ENCODE assay signal across 16 cellular contexts in genomic region chr6:100913400-100914276, GRCh38. TPM values are rescaled to one million over a fixed set of nuclear protein-coding genes. Genes with fewer than 3 reads are reported as not detected.
DNase-seq lines count a peak whose midpoint lies in the region; ATAC-seq and TF ChIP-seq lines count a peak whose summit lies in the region.
"Had no signal": no experiment of that assay in that cellular context is flagged by ENCODE, and none has a peak within 500 bp of the region (broad histone marks: within the 10 kb centered on the region; RNA-seq: fewer than 3 reads in every experiment).

No MANE protein-coding gene starts in this region.

- H3K27me3 ChIP-seq in HUES64 (ENCODE audit: insufficient read depth, low read length) (no peaks in the 10 kb centered on the region), right cardiac atrium (ENCODE audit: control insufficient read depth, insufficient read depth) (no peaks in the 10 kb centered on the region), esophagus muscularis mucosa (no peaks in the 10 kb centered on the region)
- H3K27me3 ChIP-seq: breast epithelium had no signal

- no peaks in the 10 kb centered on the region for H3K9me3 ChIP-seq in HUES64 (ENCODE audit: insufficient read depth, low read depth, low read length)
- no peaks in the 10 kb centered on the region for H3K9me3 ChIP-seq in right cardiac atrium (ENCODE audit: control insufficient read depth, low read length)
- H3K9me3 ChIP-seq in esophagus muscularis mucosa, result peaks cover 0 to 2% (median 0%) of the 10 kb centered on the region in 4 donors
- H3K9me3 ChIP-seq: breast epithelium had no signal

- H3K4me3 Mint-ChIP-seq in chondrocyte (ENCODE audit: unreplicated experiment), result peak overlapping the region; percentile 47
- H3K4me3 Mint-ChIP-seq in mesothelial cell of epicardium, result peak overlapping the region; percentile 64
- H3K4me3 Mint-ChIP-seq: B cell; natural killer cell treated with Interleukin-12 subunit alpha and Interleukin-12 subunit beta and Interleukin-15 and Interleukin-18, amount 100 ng/mL, for 72 hours; T-helper 1 cell treated with Interleukin-12 subunit alpha and Interleukin-12 subunit beta and Interleukin-4 antibody, amounts not matched to agents 30 μg/mL and 1 μg/mL, for 36 hours had no signal

- H3K27ac ChIP-seq in HUES64 (ENCODE audit: low read depth, low read length), result no peak overlapping the region
- H3K27ac ChIP-seq in right cardiac atrium (ENCODE audit: low read length), result no peak overlapping the region
- H3K27ac ChIP-seq in esophagus muscularis mucosa (replicated peaks in 1 of 4), result no peak overlapping the region
- H3K27ac ChIP-seq: breast epithelium had no signal

- no peak for TF ChIP-seq POLR2A in esophagus muscularis mucosa (IDR thresholded peaks at IDR 0.05; ENCODE audit: low read depth)

- H3K4me1 ChIP-seq in HUES64 (ENCODE audit: insufficient read depth, low read length) (no peaks in the 10 kb centered on the region), right cardiac atrium (ENCODE audit: control insufficient read depth, insufficient read depth, low read length) (no peaks in the 10 kb centered on the region), esophagus muscularis mucosa (no peaks in the 10 kb centered on the region)
- H3K4me1 ChIP-seq: breast epithelium had no signal

- no peak overlapping the region for H3K9ac ChIP-seq in HUES64 (ENCODE audit: low read depth, low read length)

- H3K27me3 Mint-ChIP-seq in chondrocyte (ENCODE audit: low read depth) (no peaks in the 10 kb centered on the region), mesothelial cell of epicardium (ENCODE audit: low read depth) (peaks cover 3% of the 10 kb centered on the region)

- H3K4me3 ChIP-seq in HUES64 (ENCODE audit: low read length) (peak overlapping the region; percentile 54), right cardiac atrium (ENCODE audit: low read length) (no peak overlapping the region), esophagus muscularis mucosa (no peak overlapping the region)
- H3K4me3 ChIP-seq: breast epithelium had no signal

- whole genome bisulfite sequencing in HUES64, result 72% methylated on average over 24 of the region's 24 CpGs
- 75% methylated on average over 24 of the region's 24 CpGs for WGBS in right cardiac atrium
- 89% methylated on average over 17 of the region's 24 CpGs for WGBS in esophagus muscularis mucosa

- H3K36me3 ChIP-seq in HUES64 (ENCODE audit: insufficient read depth, low read length), result no peaks in the 10 kb centered on the region
- H3K36me3 ChIP-seq in esophagus muscularis mucosa, result no peaks in the 10 kb centered on the region
- H3K36me3 ChIP-seq: breast epithelium had no signal

- H3K9me3 Mint-ChIP-seq in chondrocyte (ENCODE audit: low read depth) (peaks cover 5% of the 10 kb centered on the region), mesothelial cell of epicardium (peaks cover 8% of the 10 kb centered on the region)
- H3K9me3 Mint-ChIP-seq: natural killer cell treated with Interleukin-12 subunit alpha and Interleukin-12 subunit beta and Interleukin-15 and Interleukin-18, amount 100 ng/mL, for 72 hours; T-helper 1 cell treated with Interleukin-12 subunit alpha and Interleukin-12 subunit beta and Interleukin-4 antibody, amounts not matched to agents 30 μg/mL and 1 μg/mL, for 36 hours had no signal

- H3K4me1 Mint-ChIP-seq in chondrocyte (ENCODE audit: low read depth) (no peaks in the 10 kb centered on the region), mesothelial cell of epicardium (no peaks in the 10 kb centered on the region)
- H3K4me1 Mint-ChIP-seq: B cell had no signal

- DNase-seq in ELF-1 (ENCODE audit: low read depth, low spot score), result peak; percentile 89
- no peak for DNase-seq in chondrocyte (ENCODE audit: low spot score)
- DNase-seq in mesothelial cell of epicardium (ENCODE audit: low spot score in 2 of 2, unreplicated experiment in 2 of 2), result no peak
- no peak for DNase-seq in right cardiac atrium
- no peak for DNase-seq in NCI-H1417 treated with DMSO at 0.1 percent for 48 hours (lab: John Stamatoyannopoulos, UW)
- no peak for DNase-seq in NCI-H82 treated with DMSO at 0.1 percent for 48 hours (lab: John Stamatoyannopoulos, UW; ENCODE audit: unreplicated experiment)
- DNase-seq in esophagus muscularis mucosa (ENCODE audit: extremely low spot score), result no peak
- DNase-seq: activated CD4-positive, CD25-positive, alpha-beta regulatory T cell; activated naive CD4-positive, alpha-beta T cell treated with anti-CD3 and anti-CD28 coated beads, Interleukin-2, amount 50 U/mL, for 16 hours; DMS153; hippocampal formation had no signal

- TF ChIP-seq EP300 in esophagus muscularis mucosa (IDR thresholded peaks at IDR 0.05), result no peak

- H3K27ac Mint-ChIP-seq in chondrocyte (ENCODE audit: unreplicated experiment), result no peak overlapping the region
- H3K27ac Mint-ChIP-seq in mesothelial cell of epicardium, result no peak overlapping the region
- H3K27ac Mint-ChIP-seq: B cell; natural killer cell treated with Interleukin-12 subunit alpha and Interleukin-12 subunit beta and Interleukin-15 and Interleukin-18, amount 100 ng/mL, for 72 hours; T-helper 1 cell treated with Interleukin-12 subunit alpha and Interleukin-12 subunit beta and Interleukin-4 antibody, amounts not matched to agents 30 μg/mL and 1 μg/mL, for 36 hours had no signal

- intact Hi-C loops in right cardiac atrium (cut with DNase I), result no loop called here
- intact Hi-C loops in esophagus muscularis mucosa (cut with DNase I), result no loop called here

- H3K36me3 Mint-ChIP-seq in chondrocyte (ENCODE audit: low read depth), result peaks cover 5% of the 10 kb centered on the region
- no peaks in the 10 kb centered on the region for H3K36me3 Mint-ChIP-seq in mesothelial cell of epicardium

- no peak for ATAC-seq in right cardiac atrium
- ATAC-seq: natural killer cell treated with Interleukin-12 subunit alpha and Interleukin-12 subunit beta and Interleukin-15 and Interleukin-18, amount 100 ng/mL, for 72 hours had no signal

- TF ChIP-seq CTCF in chondrocyte (IDR thresholded peaks at IDR 0.05), result no peak
- TF ChIP-seq CTCF in mesothelial cell of epicardium (IDR thresholded peaks at IDR 0.05; ENCODE audit: unreplicated experiment), result no peak
- no peak for TF ChIP-seq CTCF in esophagus muscularis mucosa (IDR thresholded peaks at IDR 0.05)

RNA-seq across cellular contexts. Expression of gene ASCC3, which starts 32.5 kb away (rescaled TPM):
- 40.7 TPM for polyA plus RNA-seq in HUES64 (2013, experiment 1 of 2)
- polyA plus RNA-seq in HUES64 (2013, experiment 2 of 2), result 44.4 TPM
- total RNA-seq in chondrocyte (54.3 to 78.0 TPM (median 59.9 TPM) in 3 replicates), mesothelial cell of epicardium (45.6 to 48.3 TPM (median 47.7 TPM) in 3 replicates), right cardiac atrium (10 to 100 TPM; 20.7 to 26.1 (median 22.3) TPM), esophagus muscularis mucosa (10 to 100 TPM; 20.3 to 26.2 (median 22.4) TPM)
- polyA plus RNA-seq in right cardiac atrium, result 11.8 TPM
